14 cellular contexts compared by ENCODE assay signal in the genomic region with DNA sequence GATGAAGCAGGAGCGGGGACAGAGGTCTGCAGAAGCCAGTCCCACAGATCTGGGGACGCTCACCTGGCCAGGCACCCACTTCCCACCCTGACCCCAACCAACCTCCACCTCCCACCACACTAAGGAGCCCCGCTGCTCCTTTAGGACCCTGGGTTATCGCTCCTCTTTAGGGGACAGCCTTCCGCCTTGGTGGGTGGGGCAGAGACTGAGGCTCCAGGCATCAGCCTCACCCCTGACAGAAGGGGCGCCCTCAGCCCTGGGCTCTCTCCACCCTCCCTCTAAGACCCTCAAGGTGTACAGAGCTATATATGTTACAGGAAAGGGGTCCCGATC.
"Had no signal": no experiment of that assay in that cellular context is flagged by ENCODE, and none has a peak within 500 bp of the region (broad histone marks: within the 10 kb centered on the region; RNA-seq: fewer than 3 reads in every experiment).

No MANE protein-coding gene starts in this region.

- H3K27ac Mint-ChIP-seq: activated CD4-positive, alpha-beta memory T cell treated with anti-CD3 and anti-CD28 coated beads, Interleukin-2, amount 10 ng/mL, durations not matched to agents 7 days and 5 days; activated naive CD8-positive, alpha-beta T cell treated with anti-CD3 and anti-CD28 coated beads, Interleukin-2, amount 10 ng/mL, durations not matched to agents 7 days and 5 days; nephron had no signal

- H3K9me3 ChIP-seq: ascending aorta, thyroid gland, uterus had no signal

- H3K27me3 Mint-ChIP-seq: activated naive CD8-positive, alpha-beta T cell treated with anti-CD3 and anti-CD28 coated beads, Interleukin-2, amount 10 ng/mL, durations not matched to agents 7 days and 5 days had no signal

- H3K27me3 ChIP-seq: ascending aorta, dorsolateral prefrontal cortex, thyroid gland, uterus had no signal

- H3K36me3 Mint-ChIP-seq: activated naive CD8-positive, alpha-beta T cell treated with anti-CD3 and anti-CD28 coated beads, Interleukin-2, amount 10 ng/mL, durations not matched to agents 7 days and 5 days had no signal

- H3K9me3 Mint-ChIP-seq: activated CD4-positive, alpha-beta memory T cell treated with anti-CD3 and anti-CD28 coated beads, Interleukin-2, amount 10 ng/mL, durations not matched to agents 7 days and 5 days; activated naive CD8-positive, alpha-beta T cell treated with anti-CD3 and anti-CD28 coated beads, Interleukin-2, amount 10 ng/mL, durations not matched to agents 7 days and 5 days; nephron had no signal

- H3K4me3 Mint-ChIP-seq: activated CD4-positive, alpha-beta memory T cell treated with anti-CD3 and anti-CD28 coated beads, Interleukin-2, amount 10 ng/mL, durations not matched to agents 7 days and 5 days; activated naive CD8-positive, alpha-beta T cell treated with anti-CD3 and anti-CD28 coated beads, Interleukin-2, amount 10 ng/mL, durations not matched to agents 7 days and 5 days; nephron had no signal

- H3K27ac ChIP-seq: ascending aorta, dorsolateral prefrontal cortex, thyroid gland, uterus had no signal

- H3K36me3 ChIP-seq: ascending aorta, thyroid gland, uterus had no signal

- H3K4me3 ChIP-seq: ascending aorta, dorsolateral prefrontal cortex, thyroid gland, uterus had no signal

- H3K4me1 Mint-ChIP-seq: nephron had no signal

- DNase-seq: activated CD4-positive, alpha-beta memory T cell treated with anti-CD3 and anti-CD28 coated beads, Interleukin-2, amount 10 ng/mL, durations not matched to agents 7 days and 5 days; activated CD4-positive, alpha-beta T cell treated with anti-CD3 and anti-CD28 coated beads for 1 hour; activated CD8-positive, alpha-beta memory T cell treated with anti-CD3 and anti-CD28 coated beads, Interleukin-2, amount 50 U/mL, for 48 hours; activated naive CD8-positive, alpha-beta T cell treated with anti-CD3 and anti-CD28 coated beads, Interleukin-2, amount 10 ng/mL, durations not matched to agents 7 days and 5 days; dorsolateral prefrontal cortex; head of caudate nucleus; left colon; stimulated activated CD4-positive, alpha-beta T cell treated with anti-CD3 and anti-CD28 coated beads, Interleukin-15, amount 100 ng/mL, for 24 hours; stimulated activated CD4-positive, alpha-beta T cell treated with anti-CD3 and anti-CD28 coated beads, Interleukin-4, amount 100 ng/mL, for 24 hours; T-helper 9 cell; thyroid gland; uterus had no signal

- ATAC-seq: left colon had no signal

- H3K4me1 ChIP-seq: ascending aorta, thyroid gland, uterus had no signal
